Comparison of ENCODE assay signal across 26 cellular contexts in the genomic region with DNA sequence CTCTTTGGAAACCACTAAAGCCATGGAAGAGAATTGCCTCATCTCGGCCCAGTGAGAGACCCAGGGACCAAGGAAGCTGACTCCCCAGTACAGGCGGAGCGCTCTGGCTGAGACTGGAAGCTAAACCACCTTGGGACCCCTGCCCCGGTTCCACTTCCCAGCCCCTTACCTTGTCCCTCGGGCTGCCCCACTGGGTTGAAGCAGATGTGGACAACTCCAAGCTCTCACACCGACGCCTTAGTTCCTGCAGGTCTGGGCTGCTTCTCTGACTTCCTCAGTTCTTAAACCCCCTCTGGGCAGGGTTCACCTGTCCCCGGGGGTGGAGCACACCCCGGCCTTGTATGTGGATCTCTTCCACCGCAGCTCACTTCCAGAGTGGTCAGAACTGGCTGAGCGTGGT.
"Had no signal": no experiment of that assay in that cellular context is flagged by ENCODE, and none has a peak within 500 bp of the region (broad histone marks: within the 10 kb centered on the region; RNA-seq: fewer than 3 reads in every experiment).

No MANE protein-coding gene starts in this region.

- H3K4me3 ChIP-seq: adrenal gland, right atrium auricular region, uterus had no signal

- H3K27me3 Mint-ChIP-seq: activated CD4-positive, alpha-beta T cell treated with anti-CD3 and anti-CD28 coated beads for 36 hours; activated naive CD8-positive, alpha-beta T cell; dendritic cell treated with granulocyte-macrophage colony-stimulating factor and Interleukin-4, amounts not matched to agents 40 ng/mL and 50 ng/mL, for 4 days; memory B cell; naive thymus-derived CD8-positive, alpha-beta T cell; type B pancreatic cell had no signal

- H3K4me3 Mint-ChIP-seq: activated CD4-positive, alpha-beta T cell treated with anti-CD3 and anti-CD28 coated beads for 36 hours; activated CD8-positive, alpha-beta T cell treated with anti-CD3 and anti-CD28 coated beads, Interleukin-2, amount 10 ng/mL, durations not matched to agents 7 days and 5 days; activated naive CD8-positive, alpha-beta T cell; memory B cell; neural crest cell; T-helper 2 cell treated with Interferon-gamma antibody and Interleukin-4, amounts not matched to agents 5 μg/mL and 100 μg/mL, for 36 hours; type B pancreatic cell had no signal

- H3K27me3 ChIP-seq: adrenal gland, ascending aorta, esophagus muscularis mucosa, foreskin keratinocyte, heart left ventricle, right atrium auricular region, uterus had no signal

- H3K36me3 ChIP-seq: uterus had no signal

- DNase-seq: activated CD4-positive, alpha-beta T cell treated with anti-CD3 and anti-CD28 coated beads for 36 hours; activated CD4-positive, CD25-positive, alpha-beta regulatory T cell; activated CD8-positive, alpha-beta T cell treated with anti-CD3 and anti-CD28 coated beads, Interleukin-2, amount 10 ng/mL, durations not matched to agents 7 days and 5 days; activated effector memory CD4-positive, alpha-beta T cell treated with Interleukin-2 at 50 U/mL for 16 hours; activated naive CD4-positive, alpha-beta T cell treated with Interleukin-2 at 50 U/mL for 16 hours; adrenal gland; central memory CD4-positive, alpha-beta T cell; effector CD4-positive, alpha-beta T cell; foreskin keratinocyte; heart left ventricle; hypothalamus; immature natural killer cell; kidney; naive thymus-derived CD8-positive, alpha-beta T cell; stimulated activated naive CD4-positive, alpha-beta T cell treated with Interleukin-2 at 50 U/mL for 16 hours; uterus had no signal

- H3K27ac Mint-ChIP-seq: activated CD4-positive, alpha-beta T cell treated with anti-CD3 and anti-CD28 coated beads for 36 hours; activated CD8-positive, alpha-beta T cell treated with anti-CD3 and anti-CD28 coated beads, Interleukin-2, amount 10 ng/mL, durations not matched to agents 7 days and 5 days; activated naive CD8-positive, alpha-beta T cell; immature natural killer cell; memory B cell; T-helper 2 cell treated with Interferon-gamma antibody and Interleukin-4, amounts not matched to agents 5 μg/mL and 100 μg/mL, for 36 hours; type B pancreatic cell had no signal

- H3K4me1 ChIP-seq: ascending aorta, uterus had no signal

- H3K9me3 ChIP-seq: adrenal gland, ascending aorta, esophagus muscularis mucosa, heart left ventricle, right atrium auricular region, thoracic aorta, uterus had no signal

- H3K27ac ChIP-seq: adrenal gland, ascending aorta, esophagus muscularis mucosa, foreskin keratinocyte, heart left ventricle, right atrium auricular region, thoracic aorta, uterus had no signal

- ATAC-seq: activated CD4-positive, alpha-beta T cell treated with anti-CD3 and anti-CD28 coated beads for 36 hours; activated CD8-positive, alpha-beta T cell treated with anti-CD3 and anti-CD28 coated beads, Interleukin-2, amount 10 ng/mL, durations not matched to agents 7 days and 5 days; foreskin keratinocyte; naive thymus-derived CD8-positive, alpha-beta T cell had no signal

- H3K36me3 Mint-ChIP-seq: activated naive CD8-positive, alpha-beta T cell had no signal

- H3K9me3 Mint-ChIP-seq: dendritic cell treated with granulocyte-macrophage colony-stimulating factor and Interleukin-4, amounts not matched to agents 40 ng/mL and 50 ng/mL, for 4 days; immature natural killer cell; memory B cell; neural crest cell; T-helper 2 cell treated with Interferon-gamma antibody and Interleukin-4, amounts not matched to agents 5 μg/mL and 100 μg/mL, for 36 hours; type B pancreatic cell had no signal
